Comparison of ENCODE assay signal across 23 cellular contexts in genomic region chr6:161127071-161127740, GRCh38.
"Had no signal": no experiment of that assay in that cellular context is flagged by ENCODE, and none has a peak within 500 bp of the region (broad histone marks: within the 10 kb centered on the region; RNA-seq: fewer than 3 reads in every experiment).

No MANE protein-coding gene starts in this region.

- H3K27ac Mint-ChIP-seq: activated CD8-positive, alpha-beta T cell treated with anti-CD3 and anti-CD28 coated beads, Interleukin-2, amount 10 ng/mL, durations not matched to agents 7 days and 5 days; nephron; type B pancreatic cell had no signal

- H3K9me3 ChIP-seq: colonic mucosa, gastrocnemius medialis had no signal

- ATAC-seq: gastrocnemius medialis had no signal

- H3K4me1 Mint-ChIP-seq: nephron had no signal

- H3K4me3 Mint-ChIP-seq: activated CD8-positive, alpha-beta T cell treated with anti-CD3 and anti-CD28 coated beads, Interleukin-2, amount 10 ng/mL, durations not matched to agents 7 days and 5 days; central memory CD8-positive, alpha-beta T cell; nephron; type B pancreatic cell had no signal

- FAIRE-seq: endometrium had no signal

- H3K4me3 ChIP-seq: colonic mucosa, gastrocnemius medialis, left ventricle myocardium inferior had no signal

- DNase-seq: activated CD8-positive, alpha-beta memory T cell treated with anti-CD3 and anti-CD28 coated beads, Interleukin-2, amount 50 U/mL, for 48 hours; activated CD8-positive, alpha-beta T cell treated with anti-CD3 and anti-CD28 coated beads, Interleukin-2, amount 10 ng/mL, durations not matched to agents 7 days and 5 days; activated naive CD4-positive, alpha-beta T cell; aorta; colonic mucosa; gastrocnemius medialis; head of caudate nucleus; left ventricle myocardium inferior; mammary epithelial cell; midbrain; nucleus accumbens; posterior cingulate gyrus; retina; stimulated activated CD4-positive, alpha-beta T cell treated with anti-CD3 and anti-CD28 coated beads, Interleukin-12 subunit alpha, Interleukin-12 subunit beta, amount 100 ng/mL, for 4 hours; stimulated activated CD4-positive, alpha-beta T cell treated with anti-CD3 and anti-CD28 coated beads, Interleukin-1b, Interleukin-23, amount 100 ng/mL, for 48 hours; stimulated activated CD8-positive, alpha-beta memory T cell treated with anti-CD3 and anti-CD28 coated beads, Interleukin-4, amount 100 ng/mL, for 48 hours; stimulated activated naive CD4-positive, alpha-beta T cell; T-helper 2 cell had no signal

- H3K27me3 Mint-ChIP-seq: central memory CD8-positive, alpha-beta T cell; type B pancreatic cell had no signal

- H3K27ac ChIP-seq: colonic mucosa, gastrocnemius medialis, left ventricle myocardium inferior, VCaP had no signal

- H3K36me3 ChIP-seq: colonic mucosa, gastrocnemius medialis had no signal

- H3K27me3 ChIP-seq: colonic mucosa, gastrocnemius medialis had no signal

- H3K4me1 ChIP-seq: colonic mucosa, gastrocnemius medialis had no signal
